In genomic region chr6:32192608-32193039, GRCh38 we compare ENCODE assay signal across 8 cellular contexts. TPM values are rescaled to one million over a fixed set of nuclear protein-coding genes. Genes with fewer than 3 reads are reported as not detected.
DNase-seq lines count a peak whose midpoint lies in the region; ATAC-seq, FAIRE-seq and TF ChIP-seq lines count a peak whose summit lies in the region.

Gene GPSM3, minus strand, starts transcription at chr6:32192643. Its CDS starts 130 bp downstream, at chr6:32192513.

- H3K56ac ChIP-seq in H1 (replicated peaks; ENCODE audit: insufficient read length, low read depth, low read length), result no peak within 1 kb of the TSS

- peak within 1 kb of the TSS; percentile 54 for H4K8ac ChIP-seq in H1 (ENCODE audit: extremely low read depth, insufficient read depth, low read length)

- H3K23me2 ChIP-seq in H1 (ENCODE audit: low read depth, low read length), result peaks cover 11% of the 10 kb centered on the region

- no peak for FAIRE-seq in H1 (lab: Jason Lieb, UNC)

- H3K27me3 Mint-ChIP-seq in naive thymus-derived CD4-positive, alpha-beta T cell, result no peaks in the 10 kb centered on the region

- peak within 1 kb of the TSS; percentile 97 for H3K18ac ChIP-seq in H1 (ENCODE audit: extremely low read depth, low read length)

- ATAC-seq in naive thymus-derived CD4-positive, alpha-beta T cell, result no peak
- ATAC-seq in GM18873 (IDR thresholded peaks at IDR 0.05; ENCODE audit: low FRiP score, unreplicated experiment), result no peak

- peak within 1 kb of the TSS; percentile 88 for H2BK120ac ChIP-seq in H1 (replicated peaks; ENCODE audit: low read depth, low read length)

- no peak for TF ChIP-seq POLR2A in H1 (IDR thresholded peaks at IDR 0.05; ENCODE audit: control extremely low read depth in 1 of 2, low read depth in 2 of 2, low read length in 2 of 2)

- peak within 1 kb of the TSS; percentile 85 for H3K9ac ChIP-seq in BLaER1
- H3K9ac ChIP-seq in H1 (replicated peaks in 1 of 4; ENCODE audit: extremely low read depth in 1 of 4, low read depth in 3 of 4, low read length in 3 of 4), result no peak within 1 kb of the TSS

- no peak for TF ChIP-seq CTCF in H1 (IDR thresholded peaks at IDR 0.05; ENCODE audit: control extremely low read depth in 1 of 3, insufficient read depth in 1 of 3, low read depth in 1 of 3, low read length in 3 of 3)

- peak within 1 kb of the TSS; percentile 54 for H4K5ac ChIP-seq in H1 (ENCODE audit: insufficient read length, low read depth, low read length)

- H3K4me2 ChIP-seq in BLaER1 (peak within 1 kb of the TSS; percentile 99), H1 (ENCODE audit: insufficient read depth in 1 of 2, low read depth in 2 of 2, low read length in 2 of 2) (peak within 1 kb of the TSS; percentile 57 to 90)

- peak within 1 kb of the TSS; percentile 92; the same call in 1 of the 2 replicates for H2BK5ac ChIP-seq in H1 (ENCODE audit: low read depth, low read length)

- peak within 1 kb of the TSS; percentile 92 to 100 (median 98) for H3K4me3 Mint-ChIP-seq in naive thymus-derived CD4-positive, alpha-beta T cell

- H3K23ac ChIP-seq in H1 (ENCODE audit: insufficient read length), result no peak within 1 kb of the TSS

- no peaks in the 10 kb centered on the region for H3K9me3 ChIP-seq in BLaER1
- H3K9me3 ChIP-seq in H1 (ENCODE audit: insufficient read depth in 2 of 2, low read depth in 1 of 2, low read length in 1 of 2), result no peaks in the 10 kb centered on the region
- no peaks in the 10 kb centered on the region for H3K9me3 ChIP-seq in naive thymus-derived CD4-positive, alpha-beta T cell (ENCODE audit: control insufficient read depth in 2 of 3, low read length in 3 of 3)

- no peaks in the 10 kb centered on the region; the same call in 1 of the 2 replicates for H3K79me1 ChIP-seq in H1 (ENCODE audit: low read depth, low read length)

- H3K14ac ChIP-seq in H1 (ENCODE audit: insufficient read length), result no peak within 1 kb of the TSS

- peak within 1 kb of the TSS; percentile 84 to 100 (median 97) for H3K27ac Mint-ChIP-seq in naive thymus-derived CD4-positive, alpha-beta T cell

- H3K27me3 ChIP-seq in BLaER1, result no peaks in the 10 kb centered on the region
- no peaks in the 10 kb centered on the region for H3K27me3 ChIP-seq in H1 (replicated peaks in 1 of 4; ENCODE audit: control insufficient read depth in 3 of 4, extremely low read depth in 1 of 4, insufficient read depth in 3 of 4, low read length in 3 of 4)
- H3K27me3 ChIP-seq in naive thymus-derived CD4-positive, alpha-beta T cell (ENCODE audit: control insufficient read depth in 2 of 2, insufficient read depth in 2 of 2, low read length in 2 of 2), result no peaks in the 10 kb centered on the region

- peak within 1 kb of the TSS; percentile 80 for H3K4me3 ChIP-seq in BLaER1
- peak within 1 kb of the TSS in 1 of 4 experiments; percentile 42; a peak in 2 of 8 replicates for H3K4me3 ChIP-seq in H1 (ENCODE audit: extremely low read depth in 1 of 4, insufficient read depth in 2 of 4, low read depth in 3 of 4, low read length in 4 of 4)
- H3K4me3 ChIP-seq in naive thymus-derived CD4-positive, alpha-beta T cell (ENCODE audit: low read length), result peak within 1 kb of the TSS; percentile 94

- WGBS in H1 (ENCODE audit: extremely low coverage in 1 of 2, insufficient coverage in 1 of 2, insufficient read length in 1 of 2, insufficient replicate concordance in 2 of 2, low coverage in 1 of 2, low lambda C conversion rate in 2 of 2, missing lambda C conversion rate in 1 of 2), 2 experiments, result 59% methylated on average over 3 of the region's 5 CpGs; no CpG with 5 or more reads in 1 of the 2 experiments

- peak within 1 kb of the TSS; percentile 99 for H2BK15ac ChIP-seq in H1 (ENCODE audit: low read length)

- CTCF ChIA-PET in H1 (lab: Charles Lee; ENCODE audit: partially characterized antibody), result interaction anchor here (1.0 to 1.6 kb wide), 6 partner anchors 10 to 778 kb away, joined by 3 to 6 read pairs (median 4); no protein-coding TSS in a partner anchor
- CTCF ChIA-PET in naive thymus-derived CD4-positive, alpha-beta T cell (lab: Charles Lee), result interaction anchor here (0.6 to 1.6 kb wide), 8 partner anchors 10 to 1363 kb away, joined by 3 to 10 read pairs (median 4); partner anchors contain the start of gene FKBPL

- peak; percentile 93 for DNase-seq in KBM-7
- peak; percentile 43 to 50 for DNase-seq in activated CD4-positive, alpha-beta T cell treated with anti-CD3 and anti-CD28 coated beads for 4 hours
- DNase-seq in H1 (ENCODE audit: low read depth in 1 of 2, low spot score in 2 of 2), result no peak
- peak; percentile 39 to 81 (median 75) for DNase-seq in naive thymus-derived CD4-positive, alpha-beta T cell
- no peak for DNase-seq in glomerular visceral epithelial cell (ENCODE audit: extremely low spot score)
- DNase-seq in NCI-H1092 treated with DMSO at 0.1 percent for 48 hours (lab: John Stamatoyannopoulos, UW), result no peak

- H4K20me1 ChIP-seq in BLaER1 (no peaks in the 10 kb centered on the region), H1 (replicated peaks in 1 of 2; ENCODE audit: control insufficient read depth in 1 of 2, insufficient read depth in 2 of 2, low read length in 2 of 2) (no peaks in the 10 kb centered on the region)

- in situ Hi-C loops in KBM-7 (cut with MboI; ENCODE audit: low pct_unique_long_range_greater_than_20kb, low sequenced_read_pairs), result no loop called here

- H2AK5ac ChIP-seq in H1 (ENCODE audit: low read depth, low read length), result peak within 1 kb of the TSS; percentile 40

- H2AFZ ChIP-seq in H1 (ENCODE audit: low read length), result no peak within 1 kb of the TSS

- H4K91ac ChIP-seq in H1 (replicated peaks; ENCODE audit: insufficient read length, low read length), result peak within 1 kb of the TSS; percentile 76

- peak within 1 kb of the TSS; percentile 94; the same call in 1 of the 2 replicates for H2BK12ac ChIP-seq in H1 (ENCODE audit: low read depth, low read length)

- no peak within 1 kb of the TSS for H3K4ac ChIP-seq in H1 (replicated peaks; ENCODE audit: insufficient read length, low read depth, low read length)

- POLR2A ChIA-PET in H1 (lab: Charles Lee; ENCODE audit: partially characterized antibody), result interaction anchor here (1.0 to 13.3 kb wide), 6 partner anchors 13 to 779 kb away, joined by 3 to 194 read pairs (median 8); partner anchors contain the start of genes AGPAT1, PRRT1, RNF5 and TNXB
- POLR2A ChIA-PET in naive thymus-derived CD4-positive, alpha-beta T cell (lab: Charles Lee), result interaction anchor here (0.5 to 10.6 kb wide), 17 partner anchors 13 to 1461 kb away, joined by 3 to 259 read pairs (median 6); partner anchors contain the start of genes AGPAT1, ATF6B, BAG6 and BRD2

- TF ChIP-seq EP300 in H1 (IDR thresholded peaks at IDR 0.05; ENCODE audit: borderline replicate concordance in 1 of 2, low read depth in 2 of 2, low read length in 2 of 2), result no peak

- TF ChIP-seq RAD21 in H1 (IDR thresholded peaks at IDR 0.05 in 1 of 2, conservative IDR thresholded peaks at IDR 0.05 in 1 of 2; ENCODE audit: low read depth in 2 of 2, low read length in 2 of 2), result no peak

- peaks cover 8 to 33% (median 18%) of the 10 kb centered on the region in 5 donors for H3K36me3 Mint-ChIP-seq in naive thymus-derived CD4-positive, alpha-beta T cell

- H3K36me3 ChIP-seq in BLaER1, result peaks cover 8% of the 10 kb centered on the region
- peaks cover 0 to 6% (median 3%) of the 10 kb centered on the region in 4 experiments; a peak in 4 of 8 replicates for H3K36me3 ChIP-seq in H1 (ENCODE audit: control insufficient read depth in 2 of 4, insufficient read depth in 4 of 4, low read length in 3 of 4)
- H3K36me3 ChIP-seq in naive thymus-derived CD4-positive, alpha-beta T cell (ENCODE audit: control insufficient read depth in 2 of 3, insufficient read depth in 3 of 3, low read length in 3 of 3), result peaks cover 2 to 29% (median 2%) of the 10 kb centered on the region in 3 experiments

- peaks cover 0 to 13% of the 10 kb centered on the region in 2 experiments; a peak in 2 of 4 replicates for H3K79me2 ChIP-seq in H1 (ENCODE audit: control insufficient read depth in 1 of 2, insufficient read depth in 2 of 2, low read length in 2 of 2)

- no peaks in the 10 kb centered on the region for H3K9me3 Mint-ChIP-seq in naive thymus-derived CD4-positive, alpha-beta T cell

- intact Hi-C loops in naive thymus-derived CD4-positive, alpha-beta T cell (cut with micrococcal nuclease), result loop anchor here (1.0 to 10.0 kb wide), 7 partner anchors 295 to 1222 kb away; partner anchors contain the start of genes B3GALT4 (in 1 of the 2), CUTA (in 1 of the 2), DDX39B (in 1 of the 2) and EHMT2 (in 1 of the 2)

- peak within 1 kb of the TSS; percentile 72; the same call in 1 of the 2 replicates for H2BK20ac ChIP-seq in H1 (ENCODE audit: low read length)

- H3K4me1 ChIP-seq in BLaER1 (peaks cover 75% of the 10 kb centered on the region), H1 (replicated peaks in 1 of 4; ENCODE audit: control insufficient read depth in 3 of 4, insufficient read depth in 4 of 4, low read length in 3 of 4) (peaks cover 8 to 45% (median 26%) of the 10 kb centered on the region in 4 experiments)
- peaks cover 32 to 39% of the 10 kb centered on the region in 2 donors for H3K4me1 ChIP-seq in naive thymus-derived CD4-positive, alpha-beta T cell (ENCODE audit: control insufficient read depth in 2 of 2, insufficient read depth in 2 of 2, low read length in 2 of 2)

- H3K27ac ChIP-seq in BLaER1 (peak within 1 kb of the TSS; percentile 95), H1 (ENCODE audit: low read depth, low read length) (no peak within 1 kb of the TSS)
- H3K27ac ChIP-seq in naive thymus-derived CD4-positive, alpha-beta T cell (ENCODE audit: low read depth, low read length), result peak within 1 kb of the TSS; percentile 97

- H3K4me1 Mint-ChIP-seq in naive thymus-derived CD4-positive, alpha-beta T cell, result peaks cover 38 to 55% (median 44%) of the 10 kb centered on the region in 7 donors

TF ChIP-seq in H1, 55 proteins besides CTCF, POLR2A, EP300 and RAD21:
- TF ChIP-seq EGR1 (IDR thresholded peaks at IDR 0.05; ENCODE audit: borderline replicate concordance, low read depth, low read length) (peak; percentile 35; the same call in 1 of the 2 replicates), SP1 (IDR thresholded peaks at IDR 0.05; ENCODE audit: low read depth, low read length) (peak; percentile 79), RXRA (IDR thresholded peaks at IDR 0.05; ENCODE audit: insufficient read depth, low read depth, low read length) (no peak), MAFK (IDR thresholded peaks at IDR 0.05; ENCODE audit: low read depth, low read length) (no peak)

RNA-seq across cellular contexts. Expression of gene GPSM3, which starts in this region (rescaled TPM):
- total RNA-seq in H1 (2021; fragmentation: NEBNext Ultra II Directional; extraction: Animal tissue kit (Norgen Biotek cat#: 25700)), result 6.0 and 6.6 TPM in 2 replicates
- 9.8 and 10.6 TPM in 2 replicates for polyA plus RNA-seq in H1 (2011; rRNA removed)
- 6.9 TPM for polyA plus RNA-seq in H1 (2011; cell fraction: cytosol; rRNA removed)
- 10.3 TPM for polyA plus RNA-seq in H1 (2011; cell fraction: nucleus; rRNA removed)
- 6.3 to 10.7 TPM (median 8.7 TPM) in 4 replicates for polyA plus RNA-seq in H1 (2012, experiment 1 of 2)
- polyA plus RNA-seq in H1 (2012, experiment 2 of 2), result 10.1 TPM
- 6.8 TPM for polyA plus RNA-seq in H1 (2013, experiment 1 of 2)
- polyA plus RNA-seq in H1 (2013, experiment 2 of 2), result 5.9 TPM
- 2.2 and 2.8 TPM in 2 replicates for polyA minus RNA-seq in H1 (2011; rRNA and poly(A)+ RNA removed)
- 3.4 TPM for polyA minus RNA-seq in H1 (2011; cell fraction: cytosol; rRNA and poly(A)+ RNA removed)
- 2.4 TPM for polyA minus RNA-seq in H1 (2011; cell fraction: nucleus; rRNA and poly(A)+ RNA removed)
- total RNA-seq in naive thymus-derived CD4-positive, alpha-beta T cell, result 100 to 1,000 TPM; 268 to 325 (median 277) TPM
- 100 to 1,000 TPM; 148 to 178 TPM for polyA plus RNA-seq in naive thymus-derived CD4-positive, alpha-beta T cell

Comparison
In these comparisons a context has a peak if more than half of its experiments do, and no peak if none do; other contexts are left out.
1. RNA of gene GPSM3 (total RNA-seq): 268 to 325 TPM in naive thymus-derived CD4-positive, alpha-beta T cell; 6.0 to 6.6 TPM in H1; every median in the first group is over 10 times any median in the second.
2. RNA of gene GPSM3 (polyA plus RNA-seq): 148 to 178 TPM in naive thymus-derived CD4-positive, alpha-beta T cell; 5.9 to 10.7 TPM in H1; every median in the first group is over 10 times any median in the second.
3. DNase-seq: peak in KBM-7 (single experiment), activated CD4-positive, alpha-beta T cell treated with anti-CD3 and anti-CD28 coated beads for 4 hours (2 of 2) and naive thymus-derived CD4-positive, alpha-beta T cell (9 of 9); none in H1 (0 of 2), glomerular visceral epithelial cell (single experiment) and NCI-H1092 treated with DMSO at 0.1 percent for 48 hours (single experiment).